In genomic region chr3:107496855-107497254, GRCh38 we compare ENCODE assay signal across 27 cellular contexts. TPM values are rescaled to one million over a fixed set of nuclear protein-coding genes. Genes with fewer than 3 reads are reported as not detected.
DNase-seq lines count a peak whose midpoint lies in the region; ATAC-seq and TF ChIP-seq lines count a peak whose summit lies in the region.
"Had no signal": no experiment of that assay in that cellular context is flagged by ENCODE, and none has a peak within 500 bp of the region (broad histone marks: within the 10 kb centered on the region; RNA-seq: fewer than 3 reads in every experiment).

No MANE protein-coding gene starts in this region.

- no peak for TF ChIP-seq POLR2A in IMR-90 (IDR thresholded peaks at IDR 0.05; ENCODE audit: low read depth, low read length)

- no peaks in the 10 kb centered on the region for H3K79me2 ChIP-seq in ACC112 (ENCODE audit: control insufficient read depth, insufficient read depth, low read length, unreplicated experiment)

- no peaks in the 10 kb centered on the region for H3K9me3 ChIP-seq in IMR-90 (ENCODE audit: control insufficient read depth, insufficient read depth, low read length)
- H3K9me3 ChIP-seq: BLaER1, HAP-1, MG63 had no signal

- H3K9ac ChIP-seq in IMR-90 (ENCODE audit: low read depth, low read length): no peak overlapping the region
- H3K9ac ChIP-seq: BLaER1 had no signal

- H3K14ac ChIP-seq in IMR-90 (replicated peaks; ENCODE audit: low read depth, low read length): no peak overlapping the region

- no peaks in the 10 kb centered on the region for H3K79me1 ChIP-seq in IMR-90 (ENCODE audit: low read depth in 1 of 2, low read length in 2 of 2)

- no peaks in the 10 kb centered on the region for H3K36me3 ChIP-seq in ACC112 (ENCODE audit: insufficient read depth, low read length)
- no peaks in the 10 kb centered on the region for H3K36me3 ChIP-seq in IMR-90 (ENCODE audit: control insufficient read depth, insufficient read depth, low read length)
- H3K36me3 ChIP-seq: BLaER1, HAP-1, MG63 had no signal

- H3K27me3 ChIP-seq in ACC112 (ENCODE audit: insufficient read depth, low read length) (no peaks in the 10 kb centered on the region), IMR-90 (ENCODE audit: control insufficient read depth, insufficient read depth, low read length) (no peaks in the 10 kb centered on the region; the same call in 1 of the 2 replicates)
- H3K27me3 ChIP-seq: BLaER1, MG63 had no signal

- no peak overlapping the region for H4K91ac ChIP-seq in IMR-90 (ENCODE audit: insufficient read depth, low read depth, low read length)

- H3K4me1 ChIP-seq in ACC112 (ENCODE audit: control insufficient read depth, insufficient read depth, low read length, unreplicated experiment) (peaks cover 3% of the 10 kb centered on the region), IMR-90 (ENCODE audit: control insufficient read depth, insufficient read depth, low read length) (no peaks in the 10 kb centered on the region)
- H3K4me1 ChIP-seq: BLaER1, HAP-1 had no signal

- no peaks in the 10 kb centered on the region for H3K9me1 ChIP-seq in IMR-90 (ENCODE audit: insufficient read depth, low read length)

- H3K4me2 ChIP-seq in IMR-90 (ENCODE audit: low read depth, low read length): no peak overlapping the region
- H3K4me2 ChIP-seq: BLaER1 had no signal

- BruUV-seq in IMR-90 (replicated peaks; lab: Mats Ljungman, UMichigan): no TSS peak

- intact Hi-C loops in IMR-90 (cut with micrococcal nuclease): no loop called here

- H2BK20ac ChIP-seq in IMR-90 (ENCODE audit: low read depth, low read length): no peak overlapping the region

- no peak overlapping the region for H3K23ac ChIP-seq in IMR-90 (ENCODE audit: low read depth, low read length)

- TF ChIP-seq CTCF in IMR-90 (conservative IDR thresholded peaks at IDR 0.05; ENCODE audit: low read depth, low read length) (no peak), epithelial cell of esophagus (IDR thresholded peaks at IDR 0.05; ENCODE audit: insufficient read depth, low read depth, low read length, missing control alignments) (no peak)

- dilution Hi-C loops in IMR-90 (cut with HindIII; ENCODE audit: low sequenced_read_pairs, unreplicated experiment): no loop called here

- peak; percentile 2 for DNase-seq in IMR-90
- DNase-seq in RKO (ENCODE audit: low spot score): peak; percentile 32
- DNase-seq in epithelial cell of esophagus (ENCODE audit: low read depth): peak; percentile 4
- no peak for DNase-seq in anterior cingulate cortex (lab: John Stamatoyannopoulos, UW)
- DNase-seq in left lobe of liver (ENCODE audit: low spot score): no peak
- DNase-seq in AML-193 (lab: John Stamatoyannopoulos, UW): no peak
- DNase-seq: 8988T; CD4-positive, CD25-positive, alpha-beta regulatory T cell; GDM1; GOT3; HFFc6; Karpas-422; MG63; NCI-H1105 treated with DMSO at 0.1 percent for 48 hours; NCI-H146; NCI-H1930; NCI-H446; NCI-H524 treated with DMSO at 0.1 percent for 48 hours; NCI-H82; SHP77 treated with DMSO at 0.1 percent for 48 hours; SW 1271 had no signal

- H2AK9ac ChIP-seq in IMR-90 (replicated peaks; ENCODE audit: low read depth, low read length, poor library complexity): no peak overlapping the region

- H3K27ac ChIP-seq in ACC112 (ENCODE audit: low read depth, low read length) (no peak overlapping the region), IMR-90 (ENCODE audit: insufficient read depth, low read length) (no peak overlapping the region)
- H3K27ac ChIP-seq: BLaER1, RWPE1 had no signal

- no peak for TF ChIP-seq RAD21 in IMR-90 (IDR thresholded peaks at IDR 0.05; ENCODE audit: low read length)

- no peak overlapping the region for H3K4ac ChIP-seq in IMR-90 (ENCODE audit: low read depth, low read length)

- H2BK120ac ChIP-seq in IMR-90 (ENCODE audit: low read depth, low read length): no peak overlapping the region

- H4K20me1 ChIP-seq in IMR-90 (ENCODE audit: insufficient read depth, low read length): no peaks in the 10 kb centered on the region
- H4K20me1 ChIP-seq: BLaER1 had no signal

- in situ Hi-C loops in IMR-90 (cut with MboI; ENCODE audit: low sequenced_read_pairs): no loop called here

- no peak overlapping the region for H2BK15ac ChIP-seq in IMR-90 (ENCODE audit: low read depth, low read length)

- POLR2A ChIA-PET in IMR-90 (lab: Charles Lee; ENCODE audit: unreplicated experiment): no interaction called here

- H4K8ac ChIP-seq in IMR-90 (ENCODE audit: low read depth in 2 of 2, low read length in 2 of 2): no peak overlapping the region

- CTCF ChIA-PET in IMR-90 (lab: Yijun Ruan, JAX): no interaction called here

- H3K56ac ChIP-seq in IMR-90 (ENCODE audit: extremely low read depth, insufficient read depth, low read length): no peak overlapping the region

- WGBS in IMR-90 (ENCODE audit: extremely low coverage in 2 of 2, insufficient read length in 1 of 2), 2 experiments: no CpG with 5 or more reads among the region's 3 CpGs

- no peak overlapping the region for H2AK5ac ChIP-seq in IMR-90 (ENCODE audit: low read depth, low read length)

- no peak overlapping the region for H2BK5ac ChIP-seq in IMR-90 (ENCODE audit: low read depth, low read length, poor library complexity, severe bottlenecking)

- H4K5ac ChIP-seq in IMR-90 (ENCODE audit: low read depth, low read length): no peak overlapping the region

- no peak for ATAC-seq in IMR-90 (ENCODE audit: low read depth)
- no peak for ATAC-seq in left lobe of liver
- no peak for ATAC-seq in HG02840 (IDR thresholded peaks at IDR 0.05; ENCODE audit: low FRiP score, unreplicated experiment)
- ATAC-seq: GM12878 had no signal

- H2AFZ ChIP-seq in ACC112 (ENCODE audit: low read length, unreplicated experiment): peak overlapping the region; percentile 36
- H2AFZ ChIP-seq in IMR-90 (replicated peaks; ENCODE audit: low read length, poor library complexity): no peak overlapping the region

- no peak overlapping the region for H3K4me3 ChIP-seq in ACC112 (ENCODE audit: low read depth, low read length)
- no peak overlapping the region for H3K4me3 ChIP-seq in IMR-90 (ENCODE audit: insufficient read depth, low read depth, low read length)
- no peak overlapping the region for H3K4me3 ChIP-seq in epithelial cell of esophagus (ENCODE audit: low read length)
- H3K4me3 ChIP-seq: BLaER1, GM12878, HAP-1, MG63 had no signal

- no peak overlapping the region for H3K18ac ChIP-seq in IMR-90 (ENCODE audit: low read depth, low read length)

TF ChIP-seq in IMR-90, 13 proteins besides CTCF, POLR2A, EP300 and RAD21:
- TF ChIP-seq SMC3 (IDR thresholded peaks at IDR 0.05; ENCODE audit: low read depth, low read length) (no peak), CEBPB (IDR thresholded peaks at IDR 0.05; ENCODE audit: low read depth, low read length) (no peak), MXI1 (IDR thresholded peaks at IDR 0.05; ENCODE audit: borderline replicate concordance, low read depth, low read length) (no peak), MAZ (IDR thresholded peaks at IDR 0.05; ENCODE audit: borderline replicate concordance, low read depth, low read length) (no peak), CHD1 (IDR thresholded peaks at IDR 0.05; ENCODE audit: low read depth, low read length) (no peak), RCOR1 (IDR thresholded peaks at IDR 0.05; ENCODE audit: insufficient replicate concordance, low read length) (no peak)

RNA-seq across cellular contexts. Expression of gene BBX, which starts 25.9 kb away (rescaled TPM):
- total RNA-seq in IMR-90 (2012; rRNA removed) (87.5 and 107 TPM in 2 replicates), left lobe of liver (13.0 TPM)
- polyA plus RNA-seq in IMR-90 (2012; rRNA removed): 13.5 and 13.6 TPM in 2 replicates
- polyA plus RNA-seq in IMR-90 (2012; cell fraction: cytosol; rRNA removed): 10.0 and 10.6 TPM in 2 replicates
- 11.0 and 23.8 TPM in 2 replicates for polyA plus RNA-seq in IMR-90 (2012; cell fraction: nucleus; rRNA removed; ENCODE audit: low replicate concordance)

Comparison
In these comparisons a context has a peak if more than half of its experiments do, and no peak if none do; other contexts are left out.
1. DNase-seq: peak in IMR-90 (single experiment), RKO (single experiment) and epithelial cell of esophagus (single experiment); none in anterior cingulate cortex (0 of 58), left lobe of liver (single experiment) and AML-193 (0 of 2).